Comparison of ENCODE assay signal across 11 cellular contexts in the genomic region with DNA sequence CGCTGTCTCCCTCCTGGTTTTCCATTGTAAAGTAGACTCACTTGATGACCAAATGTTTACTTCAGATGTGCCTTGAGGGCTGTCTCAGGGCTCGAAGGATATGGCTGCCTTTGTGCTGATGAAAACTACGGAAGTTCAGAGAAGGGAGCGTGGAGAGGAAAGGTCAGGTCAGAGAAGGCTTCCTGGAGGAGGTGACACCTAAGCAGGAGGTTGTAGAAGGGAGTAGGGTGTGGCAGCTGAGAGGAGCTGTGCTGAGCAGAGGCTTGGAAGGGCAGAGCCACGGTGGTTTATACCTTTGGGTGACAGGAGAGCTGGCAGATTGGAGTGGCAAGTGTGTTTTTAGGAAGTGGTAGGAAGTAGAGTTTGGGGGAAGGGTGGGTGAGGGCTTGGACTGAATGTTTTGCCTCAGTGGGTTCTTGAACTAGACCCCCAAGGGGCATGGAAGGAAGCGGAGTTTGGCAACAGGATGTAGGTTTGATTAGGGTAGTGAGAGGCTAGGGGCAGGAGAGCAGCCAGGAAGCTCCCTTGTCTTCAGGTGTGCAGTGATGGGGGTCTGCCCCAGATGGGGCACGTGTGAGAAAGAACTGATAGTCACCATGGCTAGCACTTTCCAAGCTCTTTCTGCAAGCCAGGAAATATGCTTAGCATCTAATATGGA. TPM values are rescaled to one million over a fixed set of nuclear protein-coding genes. Genes with fewer than 3 reads are reported as not detected.
DNase-seq lines count a peak whose midpoint lies in the region; TF ChIP-seq lines count a peak whose summit lies in the region.
"Had no signal": no experiment of that assay in that cellular context is flagged by ENCODE, and none has a peak within 500 bp of the region (broad histone marks: within the 10 kb centered on the region; RNA-seq: fewer than 3 reads in every experiment).

No MANE protein-coding gene starts in this region.

- H3K27ac Mint-ChIP-seq in activated T-cell treated with anti-CD3 and anti-CD28 coated beads, Interleukin-2, amount 50 U/mL, for 24 hours: peak overlapping the region; percentile 93
- peak overlapping the region; percentile 17 for H3K27ac Mint-ChIP-seq in endothelial cell (ENCODE audit: unreplicated experiment)

- no peaks in the 10 kb centered on the region for H3K9me3 ChIP-seq in smooth muscle cell (replicated peaks; ENCODE audit: low read depth)

- peaks cover 58% of the 10 kb centered on the region for H3K4me1 Mint-ChIP-seq in activated T-cell treated with anti-CD3 and anti-CD28 coated beads, Interleukin-2, amount 50 U/mL, for 24 hours (ENCODE audit: low read depth)
- peaks cover 34% of the 10 kb centered on the region for H3K4me1 Mint-ChIP-seq in endothelial cell (ENCODE audit: unreplicated experiment)

- peak overlapping the region; percentile 47 for H3K9ac ChIP-seq in smooth muscle cell (ENCODE audit: low read depth)

- in situ Hi-C loops in ACHN (cut with HindIII; ENCODE audit: low pct_ligation_motif_present, low pct_unique_long_range_greater_than_20kb, low sequenced_read_pairs): no loop called here

- H3K79me2 ChIP-seq in smooth muscle cell (ENCODE audit: low read depth): peaks cover 28% of the 10 kb centered on the region

- no peak overlapping the region for H2AFZ ChIP-seq in smooth muscle cell (ENCODE audit: low read depth)

- 53% methylated on average over 7 of the region's 7 CpGs for WGBS in smooth muscle cell (ENCODE audit: low lambda C conversion rate)

- no peaks in the 10 kb centered on the region for H3K36me3 ChIP-seq in smooth muscle cell (ENCODE audit: low read depth)

- H3K36me3 Mint-ChIP-seq in activated T-cell treated with anti-CD3 and anti-CD28 coated beads, Interleukin-2, amount 50 U/mL, for 24 hours (ENCODE audit: low read depth): peaks cover 52% of the 10 kb centered on the region
- H3K36me3 Mint-ChIP-seq in endothelial cell (ENCODE audit: low read depth, unreplicated experiment): peaks cover 53% of the 10 kb centered on the region

- no peak overlapping the region for H3K4me3 ChIP-seq in smooth muscle cell

- H3K4me1 ChIP-seq in smooth muscle cell (ENCODE audit: low read depth): peaks cover 6% of the 10 kb centered on the region

- peak overlapping the region; percentile 71 for H3K27ac ChIP-seq in smooth muscle cell (ENCODE audit: low read depth)

- H3K27me3 ChIP-seq in smooth muscle cell (ENCODE audit: low read depth): no peaks in the 10 kb centered on the region

- H3K27me3 Mint-ChIP-seq in activated T-cell treated with anti-CD3 and anti-CD28 coated beads, Interleukin-2, amount 50 U/mL, for 24 hours: no peaks in the 10 kb centered on the region
- peaks cover 7% of the 10 kb centered on the region for H3K27me3 Mint-ChIP-seq in endothelial cell (ENCODE audit: unreplicated experiment)

- no peaks in the 10 kb centered on the region for H3K9me3 Mint-ChIP-seq in activated T-cell treated with anti-CD3 and anti-CD28 coated beads, Interleukin-2, amount 50 U/mL, for 24 hours
- H3K9me3 Mint-ChIP-seq in endothelial cell (ENCODE audit: unreplicated experiment): no peaks in the 10 kb centered on the region

- peak overlapping the region; percentile 64 for H3K4me2 ChIP-seq in smooth muscle cell

- peak overlapping the region; percentile 70 for H3K4me3 Mint-ChIP-seq in activated T-cell treated with anti-CD3 and anti-CD28 coated beads, Interleukin-2, amount 50 U/mL, for 24 hours
- H3K4me3 Mint-ChIP-seq in endothelial cell (ENCODE audit: unreplicated experiment): peak overlapping the region; percentile 47

- peaks cover 81% of the 10 kb centered on the region for H4K20me1 ChIP-seq in smooth muscle cell (ENCODE audit: low read depth)

- TF ChIP-seq CTCF in endothelial cell (IDR thresholded peaks at IDR 0.05; ENCODE audit: unreplicated experiment) (no peak), smooth muscle cell (IDR thresholded peaks at IDR 0.05; ENCODE audit: borderline replicate concordance, insufficient read depth, poor library complexity, severe bottlenecking) (no peak)

- peak; percentile 47 for DNase-seq in activated T-cell treated with anti-CD3 and anti-CD28 coated beads, Interleukin-2, amount 50 U/mL, for 24 hours
- no peak for DNase-seq in activated T-cell treated with anti-CD3 and anti-CD28 coated beads, Interleukin-2, amount 50 U/mL, for 1 hour
- peak; percentile 26 for DNase-seq in RPMI7951 (ENCODE audit: low read depth)
- DNase-seq in endothelial cell (ENCODE audit: low spot score): no peak
- DNase-seq in smooth muscle cell (lab: John Stamatoyannopoulos, UW; ENCODE audit: unreplicated experiment): no peak
- DNase-seq in SW 1271 (lab: John Stamatoyannopoulos, UW): no peak
- DNase-seq in ACHN: no peak
- no peak for DNase-seq in HUDEP-2 (lab: John Stamatoyannopoulos, UW; ENCODE audit: unreplicated experiment in 76 of 76)
- DNase-seq: central memory CD4-positive, alpha-beta T cell; NCI-H1417; NCI-H82 had no signal

- no peaks in the 10 kb centered on the region for H3F3A ChIP-seq in smooth muscle cell (ENCODE audit: low read depth)

RNA-seq across cellular contexts. Expression of a gene that starts 4.5 kb away (rescaled TPM):
- 7.8 and 15.5 TPM in 2 replicates for total RNA-seq in RPMI7951 (2014; rRNA removed; shearing (Covaris generic))
- total RNA-seq in endothelial cell (ENCODE audit: unreplicated experiment): 22.0 TPM
- 15.4 and 21.7 TPM in 2 replicates for total RNA-seq in smooth muscle cell
- 6.9 and 12.6 TPM in 2 replicates for polyA plus RNA-seq in smooth muscle cell

RNA-seq across cellular contexts. Expression of a gene that starts 48.7 kb away (rescaled TPM):
- total RNA-seq in RPMI7951 (2014; rRNA removed; shearing (Covaris generic)): 29.7 and 32.7 TPM in 2 replicates
- total RNA-seq in endothelial cell (ENCODE audit: unreplicated experiment): 29.5 TPM
- total RNA-seq in smooth muscle cell: 12.3 and 18.9 TPM in 2 replicates
- polyA plus RNA-seq in smooth muscle cell: 19.4 and 28.9 TPM in 2 replicates

RNA-seq across cellular contexts. Expression of a gene that starts 52.6 kb away (rescaled TPM):
- 29.2 and 36.2 TPM in 2 replicates for total RNA-seq in RPMI7951 (2014; rRNA removed; shearing (Covaris generic))
- total RNA-seq in endothelial cell (ENCODE audit: unreplicated experiment) (14.3 TPM), smooth muscle cell (2.1 and 4.3 TPM in 2 replicates)
- 6.5 and 12.7 TPM in 2 replicates for polyA plus RNA-seq in smooth muscle cell

Comparison
In these comparisons a context has a peak if more than half of its experiments do, and no peak if none do; other contexts are left out.
1. DNase-seq: peak in activated T-cell treated with anti-CD3 and anti-CD28 coated beads, Interleukin-2, amount 50 U/mL, for 24 hours (single experiment) and RPMI7951 (single experiment); none in activated T-cell treated with anti-CD3 and anti-CD28 coated beads, Interleukin-2, amount 50 U/mL, for 1 hour (single experiment), endothelial cell (single experiment), smooth muscle cell (single experiment), SW 1271 (0 of 2), ACHN (single experiment) and HUDEP-2 (0 of 76).